8 cellular contexts compared by ENCODE assay signal in genomic region chr16:72561-73537, GRCh38. TPM values are rescaled to one million over a fixed set of nuclear protein-coding genes. Genes with fewer than 3 reads are reported as not detected.
DNase-seq lines count a peak whose midpoint lies in the region; ATAC-seq, FAIRE-seq and TF ChIP-seq lines count a peak whose summit lies in the region.

RHBDF1 (minus strand) TSS chr16:72631; CDS start chr16:65015, 7,616 bp downstream.

- peak; percentile 75 for ATAC-seq in K562
- peak; percentile 41 to 52 for ATAC-seq in gastrocnemius medialis
- ATAC-seq in HG03571 (IDR thresholded peaks at IDR 0.05; ENCODE audit: unreplicated experiment) = no peak
- no peak for ATAC-seq in GM19023 (IDR thresholded peaks at IDR 0.05; ENCODE audit: unreplicated experiment)

- BruUV-seq in K562 (replicated peaks; lab: Mats Ljungman, UMichigan) = no TSS peak

- 36% methylated on average over 24 of the region's 62 CpGs for WGBS in K562 (ENCODE audit: insufficient coverage, low coverage, missing lambda C conversion rate)

- H3K36me3 ChIP-seq in CD8-positive, alpha-beta memory T cell (ENCODE audit: insufficient read depth, low read length) = no peaks in the 10 kb centered on the region
- H3K36me3 ChIP-seq in K562 (ENCODE audit: control insufficient read depth, insufficient read depth, low read length) (no peaks in the 10 kb centered on the region), iPS-15b (ENCODE audit: control insufficient read depth, insufficient read depth, low read length) (no peaks in the 10 kb centered on the region), gastrocnemius medialis (no peaks in the 10 kb centered on the region)

- no peak within 1 kb of the TSS for H3K27ac ChIP-seq in CD8-positive, alpha-beta memory T cell (ENCODE audit: low read depth, low read length)
- H3K27ac ChIP-seq in K562 (ENCODE audit: extremely low read depth, low read depth, low read length) = no peak within 1 kb of the TSS
- peak within 1 kb of the TSS; percentile 75 to 92 (median 87) for H3K27ac ChIP-seq in gastrocnemius medialis

- H3K79me2 ChIP-seq in K562 (ENCODE audit: control insufficient read depth, insufficient read depth, low read length) = peaks cover 10% of the 10 kb centered on the region; the same call in 2 of the 3 replicates

- peak within 1 kb of the TSS; percentile 47 for H2AFZ ChIP-seq in K562 (ENCODE audit: low read depth, low read length)

- no peak for TF ChIP-seq RAD21 in K562 (CRISPR knock-in tag; conservative IDR thresholded peaks at IDR 0.05 in 1 of 2, IDR thresholded peaks at IDR 0.05 in 1 of 2)

- H3K27me3 ChIP-seq in CD8-positive, alpha-beta memory T cell (ENCODE audit: insufficient read depth, low read length, poor library complexity, severe bottlenecking) = peaks cover 18% of the 10 kb centered on the region
- H3K27me3 ChIP-seq in K562 (ENCODE audit: control insufficient read depth in 2 of 2, insufficient read depth in 2 of 2, low read length in 2 of 2) (no peaks in the 10 kb centered on the region), iPS-15b (ENCODE audit: control insufficient read depth, insufficient read depth, low read length) (no peaks in the 10 kb centered on the region), gastrocnemius medialis (no peaks in the 10 kb centered on the region)

- H3K4me2 ChIP-seq in K562 (ENCODE audit: insufficient read depth, low read length) = peak within 1 kb of the TSS; percentile 76

- peak within 1 kb of the TSS; percentile 6 to 89 (median 57) for H3K4me3 Mint-ChIP-seq in CD8-positive, alpha-beta memory T cell

- H3K9me3 Mint-ChIP-seq in CD8-positive, alpha-beta memory T cell = no peaks in the 10 kb centered on the region

- H3K27me3 Mint-ChIP-seq in CD8-positive, alpha-beta memory T cell = peaks cover 25 to 30% of the 10 kb centered on the region in 2 donors

- peak; percentile 74 for FAIRE-seq in K562 (lab: Jason Lieb, UNC)

- peaks cover 13 to 26% (median 20%) of the 10 kb centered on the region in 3 donors for H3K4me1 Mint-ChIP-seq in CD8-positive, alpha-beta memory T cell

- no peak for DNase-seq in CD8-positive, alpha-beta memory T cell
- DNase-seq in LHCN-M2 (ENCODE audit: low read depth) (peak; percentile 50), K562 (ENCODE audit: extremely low read depth in 1 of 4, low spot score in 3 of 4) (peak; percentile 73 to 90 (median 87)), gastrocnemius medialis (no peak)
- DNase-seq in stimulated activated CD4-positive, alpha-beta T cell treated with anti-CD3 and anti-CD28 coated beads, Interleukin-4, amount 100 ng/mL, for 24 hours = no peak

- H3K9me3 ChIP-seq in CD8-positive, alpha-beta memory T cell (ENCODE audit: low read length) = no peaks in the 10 kb centered on the region
- H3K9me3 ChIP-seq in K562 (replicated peaks; ENCODE audit: control insufficient read depth, insufficient read depth, low read depth, low read length) (no peaks in the 10 kb centered on the region; the same call in 1 of the 2 replicates), iPS-15b (ENCODE audit: control insufficient read depth, insufficient read depth, low read length) (no peaks in the 10 kb centered on the region), gastrocnemius medialis (no peaks in the 10 kb centered on the region)

- in situ Hi-C loops in K562 (cut with MboI) (no loop called here), gastrocnemius medialis (cut with MboI; ENCODE audit: low sequenced_read_pairs in 4 of 4) (no loop called here)

- CTCF ChIA-PET in CD8-positive, alpha-beta memory T cell (lab: Charles Lee) = interaction anchor here (1.0 to 7.8 kb wide), 2 partner anchors 9 to 23 kb away, joined by 3 to 59 read pairs; no protein-coding TSS in a partner anchor
- CTCF ChIA-PET in K562 (lab: Yijun Ruan, JAX; ENCODE audit: low intra/inter-chr PET ratio) = interaction anchor here (0.6 kb wide), 1 partner anchor 228 kb away, joined by 3 read pairs; no protein-coding TSS in a partner anchor

- H3K9ac ChIP-seq in K562 (ENCODE audit: insufficient read depth in 1 of 2, low read depth in 2 of 2, low read length in 2 of 2) = peak within 1 kb of the TSS; percentile 43 to 91
- H3K9ac ChIP-seq in iPS-15b (ENCODE audit: low read depth, low read length) = peak within 1 kb of the TSS; percentile 60

- peak within 1 kb of the TSS in 2 of 8 donors; percentile 16 to 23 for H3K27ac Mint-ChIP-seq in CD8-positive, alpha-beta memory T cell

- peaks cover 20% of the 10 kb centered on the region for H3K4me1 ChIP-seq in CD8-positive, alpha-beta memory T cell (ENCODE audit: insufficient read depth, low read length)
- H3K4me1 ChIP-seq in K562 (replicated peaks in 1 of 2; ENCODE audit: control insufficient read depth in 2 of 2, insufficient read depth in 2 of 2, low read length in 2 of 2) = peaks cover 32 to 74% of the 10 kb centered on the region in 2 experiments
- H3K4me1 ChIP-seq in iPS-15b (ENCODE audit: control insufficient read depth, insufficient read depth, low read length) = peaks cover 18% of the 10 kb centered on the region
- H3K4me1 ChIP-seq in gastrocnemius medialis = peaks cover 48 to 63% of the 10 kb centered on the region in 2 donors

- peaks cover 5% of the 10 kb centered on the region for H3K9me1 ChIP-seq in K562 (ENCODE audit: control insufficient read depth, insufficient read depth, low read length)

- no peak for TF ChIP-seq EP300 in K562 (IDR thresholded peaks at IDR 0.05; ENCODE audit: low read length)

- peaks cover 0 to 2% (median 0%) of the 10 kb centered on the region in 3 donors for H3K36me3 Mint-ChIP-seq in CD8-positive, alpha-beta memory T cell

- no peak for TF ChIP-seq CTCF in K562 (IDR thresholded peaks at IDR 0.05 in 2 of 3, conservative IDR thresholded peaks at IDR 0.05 in 1 of 3; ENCODE audit: insufficient read depth in 2 of 3, low read depth in 1 of 3, low read length in 3 of 3)
- no peak for TF ChIP-seq CTCF in gastrocnemius medialis (IDR thresholded peaks at IDR 0.05 in 4 of 5, conservative IDR thresholded peaks at IDR 0.05 in 1 of 5)

- intact Hi-C loops in K562 (cut with micrococcal nuclease) = no loop called here
- intact Hi-C loops in gastrocnemius medialis (cut with DNase I; ENCODE audit: low total_unique reads) = no loop called here

- no peak within 1 kb of the TSS for H3K4me3 ChIP-seq in CD8-positive, alpha-beta memory T cell (ENCODE audit: low read length)
- H3K4me3 ChIP-seq in K562 = peak within 1 kb of the TSS; percentile 52
- peak within 1 kb of the TSS; percentile 79 for H3K4me3 ChIP-seq in iPS-15b (ENCODE audit: low read depth, low read length)
- peak within 1 kb of the TSS; percentile 61 to 77 (median 69) for H3K4me3 ChIP-seq in gastrocnemius medialis

- TF ChIP-seq POLR2A in K562 (conservative IDR thresholded peaks at IDR 0.05) (no peak), gastrocnemius medialis (IDR thresholded peaks at IDR 0.05) (peak; percentile 39 to 69)

- peaks cover 13% of the 10 kb centered on the region for H4K20me1 ChIP-seq in K562 (replicated peaks; ENCODE audit: control insufficient read depth, insufficient read depth, low read length)

- POLR2A ChIA-PET in CD8-positive, alpha-beta memory T cell (lab: Charles Lee) = interaction anchor here (0.8 kb wide), 1 partner anchor 18 kb away, joined by 3 read pairs; no protein-coding TSS in a partner anchor
- POLR2A ChIA-PET in K562 (lab: Yijun Ruan, JAX) = interaction anchor here (0.5 to 4.4 kb wide), 4 partner anchors 12 to 278 kb away, joined by 3 to 18 read pairs (median 6); partner anchors contain the start of genes POLR3K and SNRNP25

TF ChIP-seq in K562, 482 proteins besides CTCF, POLR2A, EP300 and RAD21 (continues in another document):
- peak; percentile 40 for TF ChIP-seq ARID1B (IDR thresholded peaks at IDR 0.05)
- TF ChIP-seq, protein P1, sequence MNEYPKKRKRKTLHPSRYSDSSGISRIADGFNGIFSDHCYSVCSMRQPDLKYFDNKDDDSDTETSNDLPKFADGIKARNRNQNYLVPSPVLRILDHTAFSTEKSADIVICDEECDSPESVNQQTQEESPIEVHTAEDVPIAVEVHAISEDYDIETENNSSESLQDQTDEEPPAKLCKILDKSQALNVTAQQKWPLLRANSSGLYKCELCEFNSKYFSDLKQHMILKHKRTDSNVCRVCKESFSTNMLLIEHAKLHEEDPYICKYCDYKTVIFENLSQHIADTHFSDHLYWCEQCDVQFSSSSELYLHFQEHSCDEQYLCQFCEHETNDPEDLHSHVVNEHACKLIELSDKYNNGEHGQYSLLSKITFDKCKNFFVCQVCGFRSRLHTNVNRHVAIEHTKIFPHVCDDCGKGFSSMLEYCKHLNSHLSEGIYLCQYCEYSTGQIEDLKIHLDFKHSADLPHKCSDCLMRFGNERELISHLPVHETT (CRISPR knock-in tag; conservative IDR thresholded peaks at IDR 0.05 in 1 of 2, IDR thresholded peaks at IDR 0.05 in 1 of 2) = 0 out of 4 replicates have a peak, but pooled peaks of 1 of the 2 experiments have one; percentile 44
- TF ChIP-seq ZNF436 (CRISPR knock-in tag; IDR thresholded peaks at IDR 0.05) = peak; percentile 100
- TF ChIP-seq ESRRA (IDR thresholded peaks at IDR 0.05; ENCODE audit: borderline replicate concordance, low read depth) = peak; percentile 66
- TF ChIP-seq PTBP1 (IDR thresholded peaks at IDR 0.05; ENCODE audit: low read depth, low read length) = peak; percentile 97

RNA-seq across cellular contexts. Expression of gene RHBDF1, which starts in this region (rescaled TPM):
- under 1 TPM; 0.53 to 0.59 TPM for total RNA-seq in CD8-positive, alpha-beta memory T cell
- polyA plus RNA-seq in CD8-positive, alpha-beta memory T cell = not detected
- 91.8 and 93.7 TPM in 2 replicates for total RNA-seq in LHCN-M2 (2014; rRNA removed)
- polyA plus RNA-seq in LHCN-M2 (2012) = 34.3 TPM
- 63.2 and 128 TPM in 2 replicates for total RNA-seq in K562 (2011; cell fraction: chromatin; rRNA removed; ENCODE audit: low replicate concordance)
- total RNA-seq in K562 (2011; cell fraction: nucleolus; rRNA removed) = 70.9 and 80.0 TPM in 2 replicates
- total RNA-seq in K562 (2011; cell fraction: nucleoplasm; rRNA removed) = 60.5 TPM in 2 replicates
- 4.5 and 5.9 TPM in 2 replicates for total RNA-seq in K562 (2014; rRNA removed)
- 1.2 and 1.3 TPM in 2 replicates for total RNA-seq in K562 (2014; rRNA removed; fragmentation: Illumina TruSeq; extraction: Trizol)
- 1.2 and 1.6 TPM in 2 replicates for total RNA-seq in K562 (2015; rRNA removed; fragmentation: Illumina TruSeq; extraction: Trizol)
- total RNA-seq in K562 (2021) = 6.9 and 7.1 TPM in 2 replicates
- polyA plus RNA-seq in K562 (2011; rRNA removed) = 8.2 and 20.0 TPM in 2 replicates
- polyA plus RNA-seq in K562 (2011; cell fraction: cytosol; rRNA removed) = 9.3 and 10.9 TPM in 2 replicates
- polyA plus RNA-seq in K562 (2011; cell fraction: nucleus; rRNA removed) = 210 and 244 TPM in 2 replicates
- polyA plus RNA-seq in K562 (2012) = 3.0 and 13.0 TPM in 2 replicates
- polyA plus RNA-seq in K562 (2014; fragmentation: Illumina TruSeq; extraction: Trizol) = 4.2 and 5.5 TPM in 2 replicates
- polyA plus RNA-seq in K562 (2014; fragmentation: Nextera tagmentation; extraction: Ambion mirVana) = 1 to 10 TPM; 1.0 to 2.0 TPM
- polyA plus RNA-seq in K562 (2014; rRNA removed) = 6.0 and 6.9 TPM in 2 replicates
- polyA minus RNA-seq in K562 (2011; rRNA and poly(A)+ RNA removed) = 2.7 and 4.6 TPM in 2 replicates
- 3.7 and 10.0 TPM in 2 replicates for polyA minus RNA-seq in K562 (2011; cell fraction: cytosol; rRNA and poly(A)+ RNA removed)
- 15.8 and 22.8 TPM in 2 replicates for polyA minus RNA-seq in K562 (2011; cell fraction: nucleus; rRNA and poly(A)+ RNA removed)
- total RNA-seq in gastrocnemius medialis = 10 to 100 TPM in 1 of 4 donors, 1 to 10 TPM in 3; 5.6 to 22.6 (median 9.1) TPM

Comparison
In these comparisons a context has a peak if more than half of its experiments do, and no peak if none do; other contexts are left out.
1. DNase-seq: peak in LHCN-M2 (single experiment) and K562 (4 of 4); none in CD8-positive, alpha-beta memory T cell (0 of 5), gastrocnemius medialis (0 of 2) and stimulated activated CD4-positive, alpha-beta T cell treated with anti-CD3 and anti-CD28 coated beads, Interleukin-4, amount 100 ng/mL, for 24 hours (single experiment).
2. H3K27ac ChIP-seq: peak in gastrocnemius medialis (4 of 4); none in CD8-positive, alpha-beta memory T cell (single experiment) and K562 (single experiment).
3. ATAC-seq: peak in K562 (single experiment) and gastrocnemius medialis (2 of 2); none in HG03571 (single experiment) and GM19023 (single experiment).